9 cellular contexts compared by ENCODE assay signal in the genomic region with DNA sequence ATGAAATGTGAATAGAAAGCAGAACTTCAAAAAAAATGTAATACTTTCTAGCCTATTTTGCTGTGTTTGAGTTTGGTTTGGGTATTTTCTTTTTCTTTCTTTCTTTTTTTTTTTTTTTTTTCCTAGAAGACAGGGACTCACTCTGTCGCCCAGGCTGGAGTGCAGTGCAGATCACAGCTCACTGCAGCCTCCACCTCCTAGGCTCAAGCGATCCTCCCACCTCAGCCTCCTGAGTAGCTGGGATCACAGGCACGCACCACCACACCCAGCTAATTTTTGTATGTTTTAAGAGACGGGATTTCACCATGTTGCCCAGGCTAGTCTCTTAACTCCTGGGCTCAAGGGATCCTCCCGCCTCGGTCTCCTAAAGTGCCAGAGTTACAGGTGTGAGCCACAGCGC. TPM values are rescaled to one million over a fixed set of nuclear protein-coding genes. Genes with fewer than 3 reads are reported as not detected.
DNase-seq lines count a peak whose midpoint lies in the region; ATAC-seq, FAIRE-seq and TF ChIP-seq lines count a peak whose summit lies in the region.
"Not testable (repeated sequence)": the region's sequence is repeated elsewhere in the genome, so short reads cannot be mapped to it uniquely, and the experiment has no call there.
"Had no signal": no experiment of that assay in that cellular context is flagged by ENCODE, and none has a peak within 500 bp of the region (broad histone marks: within the 10 kb centered on the region; RNA-seq: fewer than 3 reads in every experiment).

No MANE protein-coding gene starts in this region.

- TF ChIP-seq POLR2A in adrenal gland (IDR thresholded peaks at IDR 0.05); suprapubic skin (IDR thresholded peaks at IDR 0.05): not testable (repeated sequence)

- not testable (repeated sequence) for H2AFZ ChIP-seq in neuron (ENCODE audit: low read depth, low read length)

- H3K4me1 ChIP-seq in BLaER1 treated with 17β-estradiol and CSF1 and Interleukin-3, amounts not matched to agents 10 nM and 100 nM, result peaks cover 37 to 63% (median 51%) of the 10 kb centered on the region in 10 experiments
- H3K4me1 ChIP-seq in HUES64 (ENCODE audit: insufficient read depth, low read length); kidney (ENCODE audit: control insufficient read depth in 1 of 2, insufficient read depth in 1 of 2, low read depth in 1 of 2, low read length in 2 of 2): not testable (repeated sequence)
- peaks cover 15 to 41% of the 10 kb centered on the region in 2 donors for H3K4me1 ChIP-seq in adrenal gland (replicated peaks in 1 of 2)
- H3K4me1 ChIP-seq in neuron (ENCODE audit: insufficient read depth, low read length), result peaks cover 14% of the 10 kb centered on the region
- H3K4me1 ChIP-seq in suprapubic skin, result peaks cover 36% of the 10 kb centered on the region

- not testable (repeated sequence) for H3K27me3 Mint-ChIP-seq in T-helper 17 cell

- H3K27me3 ChIP-seq in BLaER1 treated with 17β-estradiol and CSF1 and Interleukin-3, amounts not matched to agents 10 nM and 100 nM; HUES64 (ENCODE audit: insufficient read depth, low read length); adrenal gland; neuron (ENCODE audit: insufficient read depth, low read length); suprapubic skin: not testable (repeated sequence)

- peaks cover 46 to 73% (median 64%) of the 10 kb centered on the region in 11 experiments for H3K36me3 ChIP-seq in BLaER1 treated with 17β-estradiol and CSF1 and Interleukin-3, amounts not matched to agents 10 nM and 100 nM
- H3K36me3 ChIP-seq in HUES64 (ENCODE audit: insufficient read depth, low read length) (peaks cover 34% of the 10 kb centered on the region), adrenal gland (replicated peaks in 1 of 2) (peaks cover 0 to 18% of the 10 kb centered on the region in 2 donors), neuron (ENCODE audit: insufficient read depth, low read length) (peaks cover 23% of the 10 kb centered on the region), suprapubic skin (peaks cover 20% of the 10 kb centered on the region)
- not testable (repeated sequence) for H3K36me3 ChIP-seq in kidney (ENCODE audit: control insufficient read depth in 1 of 2, insufficient read depth in 2 of 2, low read length in 2 of 2)

- not testable (repeated sequence) for DNase-seq in T-helper 17 cell; epithelial cell of esophagus (ENCODE audit: low read depth); kidney; suprapubic skin (ENCODE audit: low spot score in 2 of 2)
- DNase-seq in adrenal gland, result peak in 1 of 7 donors; percentile 25

- H4K20me1 ChIP-seq in BLaER1 treated with 17β-estradiol and CSF1 and Interleukin-3, amounts not matched to agents 10 nM and 100 nM, result peaks cover 52 to 62% (median 55%) of the 10 kb centered on the region in 11 experiments; a peak in 21 of 22 replicates

- H3K27ac Mint-ChIP-seq in T-helper 17 cell, result peak overlapping the region; percentile 100

- not testable (repeated sequence) for TF ChIP-seq CTCF in adrenal gland (IDR thresholded peaks at IDR 0.05); epithelial cell of esophagus (IDR thresholded peaks at IDR 0.05; ENCODE audit: insufficient read depth, low read depth, low read length, missing control alignments); kidney (IDR thresholded peaks at IDR 0.05; ENCODE audit: borderline replicate concordance, extremely low read depth, insufficient read depth); suprapubic skin (IDR thresholded peaks at IDR 0.05)

- peak overlapping the region; percentile 80 to 95 (median 91) for H3K4me2 ChIP-seq in BLaER1 treated with 17β-estradiol and CSF1 and Interleukin-3, amounts not matched to agents 10 nM and 100 nM

- H3K9ac ChIP-seq in BLaER1 treated with 17β-estradiol and CSF1 and Interleukin-3, amounts not matched to agents 10 nM and 100 nM, result peak overlapping the region; percentile 82 to 92 (median 88)
- H3K9ac ChIP-seq in HUES64 (ENCODE audit: low read depth, low read length) (peak overlapping the region; percentile 90; the same call in 1 of the 2 replicates), kidney (ENCODE audit: low read length in 2 of 2) (peak overlapping the region in 1 of 2 donors; percentile 83)

- H3K4me3 ChIP-seq in BLaER1 treated with 17β-estradiol and CSF1 and Interleukin-3, amounts not matched to agents 10 nM and 100 nM, result peak overlapping the region; percentile 86 to 97 (median 92)
- H3K4me3 ChIP-seq in HUES64 (ENCODE audit: low read length), result peak overlapping the region; percentile 96
- peak overlapping the region in 2 of 4 donors; percentile 65 to 86 for H3K4me3 ChIP-seq in adrenal gland
- H3K4me3 ChIP-seq in epithelial cell of esophagus (ENCODE audit: low read length), result peak overlapping the region; percentile 93
- peak overlapping the region; percentile 85 to 98 for H3K4me3 ChIP-seq in kidney (ENCODE audit: low read length in 2 of 2)
- peak overlapping the region; percentile 83 for H3K4me3 ChIP-seq in neuron (ENCODE audit: low read length)
- H3K4me3 ChIP-seq in suprapubic skin, result peak overlapping the region; percentile 75

- H3K27ac ChIP-seq in BLaER1 treated with 17β-estradiol and CSF1 and Interleukin-3, amounts not matched to agents 10 nM and 100 nM, result peak overlapping the region; percentile 84 to 97 (median 93); a peak in 19 of 22 replicates
- not testable (repeated sequence) for H3K27ac ChIP-seq in HUES64 (ENCODE audit: low read depth, low read length); kidney (ENCODE audit: low read depth in 2 of 2, low read length in 2 of 2); suprapubic skin
- peak overlapping the region; percentile 78 to 95 (median 90) for H3K27ac ChIP-seq in adrenal gland

- peaks cover 47% of the 10 kb centered on the region for H3K4me1 Mint-ChIP-seq in T-helper 17 cell

- not testable (repeated sequence) for TF ChIP-seq EP300 in suprapubic skin (IDR thresholded peaks at IDR 0.05)

- H3K36me3 Mint-ChIP-seq in T-helper 17 cell (ENCODE audit: low read depth), result not testable (repeated sequence)

- peak overlapping the region; percentile 99 for H3K4me3 Mint-ChIP-seq in T-helper 17 cell

- H3K9me3 ChIP-seq in BLaER1 treated with 17β-estradiol and CSF1 and Interleukin-3, amounts not matched to agents 10 nM and 100 nM (replicated peaks in 1 of 11); HUES64 (ENCODE audit: insufficient read depth, low read depth, low read length); T-helper 17 cell (ENCODE audit: control insufficient read depth, low read length, poor library complexity, severe bottlenecking); adrenal gland (replicated peaks in 1 of 3); kidney (ENCODE audit: control insufficient read depth in 1 of 2, low read length in 2 of 2); neuron (ENCODE audit: low read length); suprapubic skin: not testable (repeated sequence)

- ATAC-seq in T-helper 17 cell, result not testable (repeated sequence)

- intact Hi-C loops in adrenal gland (cut with DNase I), result loop anchor here in 1 of 2 donors (5.0 kb wide), 1 partner anchor 35 kb away; a partner anchor contains a TSS
- intact Hi-C loops in kidney (cut with DNase I), result not testable (repeated sequence)

- FAIRE-seq in kidney (lab: Jason Lieb, UNC), result not testable (repeated sequence)

- WGBS in HUES64, result 87% methylated on average over 7 of the region's 7 CpGs
- 74 to 80% (median 77%) methylated on average over 7 of the region's 7 CpGs for WGBS in adrenal gland, 4 donors
- 73% methylated on average over 7 of the region's 7 CpGs for WGBS in suprapubic skin

RNA-seq across cellular contexts. Expression of a gene that starts 1.2 kb away (rescaled TPM):
- 161 TPM for polyA plus RNA-seq in HUES64 (2013, experiment 1 of 2)
- 197 TPM for polyA plus RNA-seq in HUES64 (2013, experiment 2 of 2)
- total RNA-seq in T-helper 17 cell (100 to 1,000 TPM; 183 to 184 TPM), adrenal gland (100 to 1,000 TPM in 5 of 8 donors, 10 to 100 TPM in 3; 51.8 to 857 (median 253) TPM), kidney (173 TPM), suprapubic skin (10 to 100 TPM; 26.6 to 70.0 (median 49.7) TPM)
- polyA plus RNA-seq in adrenal gland (100 to 1,000 TPM; 205 to 540 (median 367) TPM), kidney (ENCODE audit: insufficient read depth, low read depth, low replicate concordance) (811 TPM)

RNA-seq across cellular contexts. Expression of a gene that starts 33.7 kb away (rescaled TPM):
- 21.2 TPM for polyA plus RNA-seq in HUES64 (2013, experiment 1 of 2)
- 19.8 TPM for polyA plus RNA-seq in HUES64 (2013, experiment 2 of 2)
- total RNA-seq in T-helper 17 cell (100 to 1,000 TPM; 156 to 178 TPM), adrenal gland (100 to 1,000 TPM in 1 of 8 donors, 10 to 100 TPM in 7; 36.7 to 107 (median 49.9) TPM), kidney (85.1 TPM), suprapubic skin (100 to 1,000 TPM in 1 of 4 donors, 10 to 100 TPM in 3; 61.8 to 150 (median 80.1) TPM)
- polyA plus RNA-seq in adrenal gland (10 to 100 TPM in 2 of 3 donors, 1 to 10 TPM in 1; 9.5 to 19.9 (median 18.4) TPM), kidney (ENCODE audit: insufficient read depth, low read depth, low replicate concordance) (5.6 TPM)

RNA-seq across cellular contexts. Expression of a gene that starts 43.2 kb away (rescaled TPM):
- polyA plus RNA-seq in HUES64 (2013, experiment 1 of 2), result 21.1 TPM
- 20.0 TPM for polyA plus RNA-seq in HUES64 (2013, experiment 2 of 2)
- 10 to 100 TPM; 39.4 to 43.5 TPM for total RNA-seq in T-helper 17 cell
- total RNA-seq in adrenal gland, result 10 to 100 TPM; 29.6 to 52.8 (median 35.6) TPM
- polyA plus RNA-seq in adrenal gland, result 10 to 100 TPM; 16.1 to 44.9 (median 29.7) TPM
- 39.2 TPM for total RNA-seq in kidney
- 11.2 TPM for polyA plus RNA-seq in kidney (ENCODE audit: insufficient read depth, low read depth, low replicate concordance)
- 10 to 100 TPM; 37.0 to 81.8 (median 50.4) TPM for total RNA-seq in suprapubic skin

RNA-seq across cellular contexts. Expression of a gene that starts 58.5 kb away (rescaled TPM):
- not detected for polyA plus RNA-seq in HUES64 (2013, experiment 1 of 2)
- not detected for polyA plus RNA-seq in HUES64 (2013, experiment 2 of 2)
- total RNA-seq in T-helper 17 cell, result 100 to 1,000 TPM; 156 to 170 TPM
- 1 to 10 TPM in 3 of 8 donors, under 1 TPM in 4, not detected in 1; 0.46 to 1.3 (median 0.69) TPM for total RNA-seq in adrenal gland
- polyA plus RNA-seq in adrenal gland, result under 1 TPM; 0.03 to 0.44 (median 0.40) TPM
- 4.8 TPM for total RNA-seq in kidney
- 0.45 TPM for polyA plus RNA-seq in kidney (ENCODE audit: insufficient read depth, low read depth, low replicate concordance)
- 1 to 10 TPM in 1 of 4 donors, under 1 TPM in 1, not detected in 2; 0.73 to 1.2 TPM for total RNA-seq in suprapubic skin
- total RNA-seq: glomerular endothelial cell had no signal
